ENCODE assay signal across 11 cellular contexts in genomic region chr5:13218518-13218917, GRCh38.
DNase-seq lines count a peak whose midpoint lies in the region; ATAC-seq, FAIRE-seq and TF ChIP-seq lines count a peak whose summit lies in the region.
"Had no signal": no experiment of that assay in that cellular context is flagged by ENCODE, and none has a peak within 500 bp of the region (broad histone marks: within the 10 kb centered on the region; RNA-seq: fewer than 3 reads in every experiment).

No MANE protein-coding gene starts in this region.

- no peak overlapping the region for H3K4me2 ChIP-seq in A549
- H3K4me2 ChIP-seq in GM23248 (ENCODE audit: unreplicated experiment): no peak overlapping the region
- no peak overlapping the region for H3K4me2 ChIP-seq in OCI-LY3 (ENCODE audit: low read length)

- H3K27me3 ChIP-seq in GM23248 (replicated peaks; ENCODE audit: insufficient read depth): no peaks in the 10 kb centered on the region
- no peaks in the 10 kb centered on the region for H3K27me3 ChIP-seq in OCI-LY3 (ENCODE audit: low read depth, low read length)

- H3K4me3 ChIP-seq in A549 (no peak overlapping the region), GM23248 (no peak overlapping the region), OCI-LY3 (ENCODE audit: low read length) (no peak overlapping the region)

- H3K9me3 ChIP-seq in A549: no peaks in the 10 kb centered on the region
- H3K9me3 ChIP-seq in GM23248 (ENCODE audit: low read depth): no peaks in the 10 kb centered on the region
- no peaks in the 10 kb centered on the region for H3K9me3 ChIP-seq in OCI-LY3 (ENCODE audit: insufficient read depth, low read length)

- TF ChIP-seq CTCF in A549 (IDR thresholded peaks at IDR 0.05) (no peak), OCI-LY3 (IDR thresholded peaks at IDR 0.05; ENCODE audit: low read depth, low read length) (peak; percentile 32)

- TF ChIP-seq RAD21 in A549 (conservative IDR thresholded peaks at IDR 0.05 in 1 of 2, IDR thresholded peaks at IDR 0.05 in 1 of 2): peak in 1 of 2 experiments; percentile 27; a peak in 1 of 5 replicates

- 0% methylated on average over 2 of the region's 2 CpGs for WGBS in A549 (ENCODE audit: missing lambda C conversion rate)
- 13 to 14% methylated on average over 2 of the region's 2 CpGs for WGBS in GM23248 (ENCODE audit: low coverage in 1 of 2, low lambda C conversion rate in 2 of 2, missing lambda C conversion rate in 2 of 2), 2 experiments

- TF ChIP-seq POLR2A in A549 (IDR thresholded peaks at IDR 0.05; ENCODE audit: low read length): no peak

- no peak for FAIRE-seq in A549 (lab: Jason Lieb, UNC)

- DNase-seq in A549 (ENCODE audit: low read depth in 1 of 2, low spot score in 1 of 2) (peak; percentile 1 to 14), GM23248 (peak; percentile 49), NCI-H510A (lab: John Stamatoyannopoulos, UW) (no peak), globus pallidus (ENCODE audit: low spot score) (no peak)
- DNase-seq in activated CD8-positive, alpha-beta memory T cell treated with anti-CD3 and anti-CD28 coated beads, Interleukin-2, amount 50 U/mL, for 48 hours: no peak
- DNase-seq: activated CD4-positive, alpha-beta T cell treated with anti-CD3 and anti-CD28 coated beads for 36 hours; C1 segment of cervical spinal cord had no signal

- H3K79me2 ChIP-seq in GM23248 (ENCODE audit: insufficient read depth): no peaks in the 10 kb centered on the region
- no peaks in the 10 kb centered on the region for H3K79me2 ChIP-seq in OCI-LY3 (ENCODE audit: low read length)

- in situ Hi-C loops in GM23248 (cut with MboI): no loop called here

- H4K20me1 ChIP-seq in GM23248 (ENCODE audit: insufficient read depth): no peaks in the 10 kb centered on the region
- H4K20me1 ChIP-seq in OCI-LY3 (ENCODE audit: insufficient read depth, low read length): no peaks in the 10 kb centered on the region

- H3K9me2 ChIP-seq in GM23248 (ENCODE audit: insufficient read depth): no peaks in the 10 kb centered on the region

- H3K9ac ChIP-seq in GM23248: no peak overlapping the region
- no peak overlapping the region for H3K9ac ChIP-seq in OCI-LY3 (ENCODE audit: low read length)

- H3K4me1 ChIP-seq in A549 (no peaks in the 10 kb centered on the region), GM23248 (ENCODE audit: insufficient read depth) (no peaks in the 10 kb centered on the region), OCI-LY3 (ENCODE audit: low read length) (no peaks in the 10 kb centered on the region)

- no peak for TF ChIP-seq EP300 in A549 (IDR thresholded peaks at IDR 0.05)

- H3F3A ChIP-seq in GM23248 (ENCODE audit: insufficient read depth): no peaks in the 10 kb centered on the region

- POLR2A ChIA-PET in A549 (lab: Yijun Ruan, JAX): no interaction called here

- H3K36me3 ChIP-seq in GM23248 (ENCODE audit: low read depth) (no peaks in the 10 kb centered on the region), OCI-LY3 (replicated peaks; ENCODE audit: low read depth, low read length) (no peaks in the 10 kb centered on the region)

- CTCF ChIA-PET in A549 (lab: Yijun Ruan, JAX): interaction anchor here (1.2 to 2.5 kb wide), 2 partner anchors 260 to 262 kb away, joined by 3 to 7 read pairs; no protein-coding TSS in a partner anchor

- no peak overlapping the region for H3K27ac ChIP-seq in A549
- H3K27ac ChIP-seq in GM23248: no peak overlapping the region
- no peak overlapping the region for H3K27ac ChIP-seq in OCI-LY3 (ENCODE audit: low read length)
- H3K27ac ChIP-seq: RWPE1 had no signal

- H2AFZ ChIP-seq in GM23248 (no peak overlapping the region), OCI-LY3 (ENCODE audit: low read depth, low read length) (no peak overlapping the region)

- ATAC-seq in A549 (peak; percentile 59 to 81; a peak in 3 of 6 replicates), esophagus mucosa (peak; percentile 37), HG03139 (IDR thresholded peaks at IDR 0.05; ENCODE audit: unreplicated experiment) (no peak)
- ATAC-seq: activated CD4-positive, alpha-beta T cell treated with anti-CD3 and anti-CD28 coated beads for 36 hours had no signal

TF ChIP-seq in A549, 52 proteins besides CTCF, POLR2A, EP300 and RAD21:
- TF ChIP-seq HOXA7 (CRISPR knock-in tag; IDR thresholded peaks at IDR 0.05): no peak
- TF ChIP-seq ZFP36 (IDR thresholded peaks at IDR 0.05; ENCODE audit: borderline replicate concordance, partially characterized antibody): no peak
- no peak for TF ChIP-seq CEBPB (IDR thresholded peaks at IDR 0.05)
- TF ChIP-seq KDM1A (IDR thresholded peaks at IDR 0.05; ENCODE audit: low read depth): no peak
- TF ChIP-seq RCOR1 (IDR thresholded peaks at IDR 0.05; ENCODE audit: low read depth, low read length): no peak
- no peak for TF ChIP-seq SMC3 (IDR thresholded peaks at IDR 0.05)
- no peak for TF ChIP-seq NFE2L2 (conservative IDR thresholded peaks at IDR 0.05; ENCODE audit: low read length)
- TF ChIP-seq POLR2AphosphoS2 (conservative IDR thresholded peaks at IDR 0.05; ENCODE audit: low read length): no peak

Comparison
In these comparisons a context has a peak if more than half of its experiments do, and no peak if none do; other contexts are left out.
1. DNase-seq: peak in A549 (2 of 2) and GM23248 (single experiment); none in activated CD8-positive, alpha-beta memory T cell treated with anti-CD3 and anti-CD28 coated beads, Interleukin-2, amount 50 U/mL, for 48 hours (single experiment), NCI-H510A (single experiment) and globus pallidus (single experiment).